In the genomic region with DNA sequence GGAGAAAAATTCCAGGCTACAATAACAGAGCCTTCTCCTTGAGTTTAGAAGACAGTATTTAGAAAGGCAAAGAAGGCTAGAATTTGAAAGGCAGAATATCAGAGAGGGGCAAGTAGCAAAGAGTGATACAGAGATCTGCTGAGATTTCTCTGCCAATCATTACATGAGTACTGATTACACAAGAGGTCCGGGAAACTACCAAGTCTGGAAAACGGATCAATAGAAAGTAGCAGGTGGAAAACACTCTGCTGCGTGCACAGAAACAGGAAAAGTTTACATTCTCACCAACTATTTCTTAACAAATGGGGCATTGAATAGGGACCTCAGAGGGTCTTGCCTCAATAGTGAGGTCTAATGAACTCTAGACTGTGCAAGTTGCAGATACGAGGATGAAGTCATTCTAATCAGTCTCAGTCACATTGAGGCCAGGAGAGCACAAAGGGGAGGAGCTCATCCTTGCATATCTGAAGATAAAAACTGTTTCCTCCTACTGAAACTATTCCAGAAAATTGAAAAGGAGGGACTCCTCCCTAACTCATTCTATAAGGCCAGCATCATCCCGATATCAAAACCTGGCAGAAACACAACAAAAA, we compare ENCODE assay signal across 34 cellular contexts.
"Had no signal": no experiment of that assay in that cellular context is flagged by ENCODE, and none has a peak within 500 bp of the region (broad histone marks: within the 10 kb centered on the region; RNA-seq: fewer than 3 reads in every experiment).

No MANE protein-coding gene starts in this region.

- ATAC-seq: activated CD4-positive, alpha-beta T cell treated with anti-CD3 and anti-CD28 coated beads for 36 hours; activated CD8-positive, alpha-beta memory T cell treated with anti-CD3 and anti-CD28 coated beads, Interleukin-2, amount 10 ng/mL, durations not matched to agents 7 days and 5 days; activated CD8-positive, alpha-beta T cell treated with anti-CD3 and anti-CD28 coated beads, Interleukin-2, amount 10 ng/mL, durations not matched to agents 7 days and 5 days; activated naive CD8-positive, alpha-beta T cell treated with anti-CD3 and anti-CD28 coated beads, Interleukin-2, amount 50 U/mL, for 24 hours; gastroesophageal sphincter had no signal

- H3K27ac Mint-ChIP-seq: activated CD4-positive, alpha-beta memory T cell treated with anti-CD3 and anti-CD28 coated beads for 36 hours; activated CD4-positive, alpha-beta T cell treated with anti-CD3 and anti-CD28 coated beads for 36 hours; activated CD4-positive, alpha-beta T cell treated with anti-CD3 and anti-CD28 coated beads, Interleukin-2, amount 10 ng/mL, durations not matched to agents 24 days and 14 days; activated CD8-positive, alpha-beta memory T cell treated with anti-CD3 and anti-CD28 coated beads, Interleukin-2, amount 10 ng/mL, durations not matched to agents 7 days and 5 days; activated CD8-positive, alpha-beta T cell treated with anti-CD3 and anti-CD28 coated beads, Interleukin-2, amount 10 ng/mL, durations not matched to agents 7 days and 5 days; activated naive CD4-positive, alpha-beta T cell treated with anti-CD3 and anti-CD28 coated beads for 36 hours; activated naive CD4-positive, alpha-beta T cell treated with anti-CD3 and anti-CD28 coated beads, Interleukin-2, amount 50 U/mL, for 24 hours; activated naive CD8-positive, alpha-beta T cell treated with anti-CD3 and anti-CD28 coated beads for 36 hours; activated naive CD8-positive, alpha-beta T cell treated with anti-CD3 and anti-CD28 coated beads, Interleukin-2, amount 50 U/mL, for 24 hours; activated T-helper 1 cell treated with anti-CD3 and anti-CD28 coated beads, Interleukin-12 subunit alpha, Interleukin-12 subunit beta, Interleukin-2, Interleukin-4 antibody, amounts not matched to agents 30 ng/mL and 10 ng/mL and 1 ng/mL, durations not matched to agents 14 hours and 24 hours and 36 hours; activated T-helper 2 cell treated with anti-CD3 and anti-CD28 coated beads, Interferon-gamma antibody, Interleukin-2, Interleukin-4, amounts not matched to agents 10 μg/mL and 5 μg/mL and 100 μg/mL, durations not matched to agents 14 hours and 24 hours and 36 hours; brain had no signal

- H3K36me3 Mint-ChIP-seq: activated CD4-positive, alpha-beta memory T cell treated with anti-CD3 and anti-CD28 coated beads for 36 hours; activated CD8-positive, alpha-beta memory T cell treated with anti-CD3 and anti-CD28 coated beads, Interleukin-2, amount 10 ng/mL, durations not matched to agents 7 days and 5 days; activated naive CD4-positive, alpha-beta T cell treated with anti-CD3 and anti-CD28 coated beads, Interleukin-2, amount 50 U/mL, for 24 hours; activated naive CD8-positive, alpha-beta T cell treated with anti-CD3 and anti-CD28 coated beads for 36 hours; brain had no signal

- H3K27me3 ChIP-seq: adrenal gland, breast epithelium, cardiac muscle cell, colonic mucosa, esophagus squamous epithelium, gastroesophageal sphincter had no signal

- H3K4me3 ChIP-seq: adrenal gland, breast epithelium, cardiac muscle cell, colonic mucosa, esophagus squamous epithelium, gastroesophageal sphincter had no signal

- H3K4me1 Mint-ChIP-seq: activated CD4-positive, alpha-beta T cell treated with anti-CD3 and anti-CD28 coated beads for 36 hours; activated CD4-positive, alpha-beta T cell treated with anti-CD3 and anti-CD28 coated beads, Interleukin-2, amount 10 ng/mL, durations not matched to agents 24 days and 14 days; activated CD8-positive, alpha-beta memory T cell treated with anti-CD3 and anti-CD28 coated beads, Interleukin-2, amount 10 ng/mL, durations not matched to agents 7 days and 5 days; activated naive CD4-positive, alpha-beta T cell treated with anti-CD3 and anti-CD28 coated beads, Interleukin-2, amount 50 U/mL, for 24 hours; activated naive CD8-positive, alpha-beta T cell treated with anti-CD3 and anti-CD28 coated beads for 36 hours; activated naive CD8-positive, alpha-beta T cell treated with anti-CD3 and anti-CD28 coated beads, Interleukin-2, amount 50 U/mL, for 24 hours; brain had no signal

- H3K4me3 Mint-ChIP-seq: activated CD4-positive, alpha-beta memory T cell treated with anti-CD3 and anti-CD28 coated beads for 36 hours; activated CD4-positive, alpha-beta T cell treated with anti-CD3 and anti-CD28 coated beads for 36 hours; activated CD4-positive, alpha-beta T cell treated with anti-CD3 and anti-CD28 coated beads, Interleukin-2, amount 10 ng/mL, durations not matched to agents 24 days and 14 days; activated CD8-positive, alpha-beta memory T cell treated with anti-CD3 and anti-CD28 coated beads, Interleukin-2, amount 10 ng/mL, durations not matched to agents 7 days and 5 days; activated CD8-positive, alpha-beta T cell treated with anti-CD3 and anti-CD28 coated beads, Interleukin-2, amount 10 ng/mL, durations not matched to agents 7 days and 5 days; activated naive CD4-positive, alpha-beta T cell treated with anti-CD3 and anti-CD28 coated beads for 36 hours; activated naive CD4-positive, alpha-beta T cell treated with anti-CD3 and anti-CD28 coated beads, Interleukin-2, amount 50 U/mL, for 24 hours; activated naive CD8-positive, alpha-beta T cell treated with anti-CD3 and anti-CD28 coated beads for 36 hours; activated naive CD8-positive, alpha-beta T cell treated with anti-CD3 and anti-CD28 coated beads, Interleukin-2, amount 50 U/mL, for 24 hours; activated T-helper 1 cell treated with anti-CD3 and anti-CD28 coated beads, Interleukin-12 subunit alpha, Interleukin-12 subunit beta, Interleukin-2, Interleukin-4 antibody, amounts not matched to agents 30 ng/mL and 10 ng/mL and 1 ng/mL, durations not matched to agents 14 hours and 24 hours and 36 hours; brain had no signal

- H3K36me3 ChIP-seq: adrenal gland, breast epithelium, cardiac muscle cell, colonic mucosa, esophagus squamous epithelium, gastroesophageal sphincter had no signal

- FAIRE-seq: endometrium, endothelial cell of umbilical vein had no signal

- H3K9me3 ChIP-seq: adrenal gland, colonic mucosa had no signal

- H3K27ac ChIP-seq: adrenal gland, breast epithelium, cardiac muscle cell, colonic mucosa, epithelial cell of prostate, esophagus squamous epithelium, gastroesophageal sphincter had no signal

- H3K4me1 ChIP-seq: adrenal gland, breast epithelium, colonic mucosa, esophagus squamous epithelium, gastroesophageal sphincter had no signal

- H3K27me3 Mint-ChIP-seq: activated CD4-positive, alpha-beta memory T cell treated with anti-CD3 and anti-CD28 coated beads for 36 hours; activated CD4-positive, alpha-beta T cell treated with anti-CD3 and anti-CD28 coated beads for 36 hours; activated CD4-positive, alpha-beta T cell treated with anti-CD3 and anti-CD28 coated beads, Interleukin-2, amount 10 ng/mL, durations not matched to agents 24 days and 14 days; activated CD8-positive, alpha-beta memory T cell treated with anti-CD3 and anti-CD28 coated beads, Interleukin-2, amount 10 ng/mL, durations not matched to agents 7 days and 5 days; activated naive CD4-positive, alpha-beta T cell treated with anti-CD3 and anti-CD28 coated beads, Interleukin-2, amount 50 U/mL, for 24 hours; activated naive CD8-positive, alpha-beta T cell treated with anti-CD3 and anti-CD28 coated beads for 36 hours; activated naive CD8-positive, alpha-beta T cell treated with anti-CD3 and anti-CD28 coated beads, Interleukin-2, amount 50 U/mL, for 24 hours had no signal

- DNase-seq: activated CD4-positive, alpha-beta memory T cell treated with anti-CD3 and anti-CD28 coated beads for 36 hours; activated CD4-positive, alpha-beta T cell treated with anti-CD3 and anti-CD28 coated beads for 36 hours; activated CD4-positive, alpha-beta T cell treated with anti-CD3 and anti-CD28 coated beads, Interleukin-2, amount 10 ng/mL, durations not matched to agents 24 days and 14 days; activated CD4-positive, CD25-positive, alpha-beta regulatory T cell; activated CD4-positive, CD25-positive, alpha-beta regulatory T cell treated with anti-CD3 and anti-CD28 coated beads, Interleukin-2, amount 50 U/mL, for 72 hours; activated CD8-positive, alpha-beta memory T cell treated with anti-CD3 and anti-CD28 coated beads, Interleukin-2, amount 10 ng/mL, durations not matched to agents 7 days and 5 days; activated CD8-positive, alpha-beta memory T cell treated with anti-CD3 and anti-CD28 coated beads, Interleukin-2, amount 50 U/mL, for 4 hours; activated CD8-positive, alpha-beta T cell treated with anti-CD3 and anti-CD28 coated beads, Interleukin-2, amount 10 ng/mL, durations not matched to agents 7 days and 5 days; activated effector memory CD4-positive, alpha-beta T cell treated with anti-CD3 and anti-CD28 coated beads, Interleukin-2, amount 50 U/mL, for 16 hours; activated naive CD4-positive, alpha-beta T cell treated with anti-CD3 and anti-CD28 coated beads for 36 hours; activated naive CD8-positive, alpha-beta T cell treated with anti-CD3 and anti-CD28 coated beads for 36 hours; activated naive CD8-positive, alpha-beta T cell treated with anti-CD3 and anti-CD28 coated beads, Interleukin-2, amount 50 U/mL, for 24 hours; activated T-cell treated with anti-CD3 and anti-CD28 coated beads, Interleukin-2, amount 50 U/mL, for 1 hour; activated T-cell treated with anti-CD3 and anti-CD28 coated beads, Interleukin-2, amount 50 U/mL, for 48 hours; adrenal gland; amygdala; aorta; central memory CD4-positive, alpha-beta T cell; cerebellar nuclear complex; colonic mucosa; effector CD8-positive, alpha-beta T cell; esophagus squamous epithelium; foreskin melanocyte; T-helper 2 cell had no signal
